21 cellular contexts compared by ENCODE assay signal in genomic region chr15:74043425-74044266, GRCh38. TPM values are rescaled to one million over a fixed set of nuclear protein-coding genes. Genes with fewer than 3 reads are reported as not detected.
DNase-seq lines count a peak whose midpoint lies in the region; TF ChIP-seq lines count a peak whose summit lies in the region.
"Had no signal": no experiment of that assay in that cellular context is flagged by ENCODE, and none has a peak within 500 bp of the region (broad histone marks: within the 10 kb centered on the region; RNA-seq: fewer than 3 reads in every experiment).

No MANE protein-coding gene starts in this region.

- H3K4me1 ChIP-seq in colonic mucosa (no peaks in the 10 kb centered on the region), osteoblast (ENCODE audit: insufficient read depth, low read length) (peaks cover 37% of the 10 kb centered on the region), testis (peaks cover 32% of the 10 kb centered on the region)

- H3K27ac Mint-ChIP-seq in IgD-negative memory B cell, result peak overlapping the region in 2 of 3 donors; percentile 7 to 46
- peak overlapping the region in 1 of 6 donors; percentile 78 for H3K27ac Mint-ChIP-seq in immature natural killer cell
- no peak overlapping the region for H3K27ac Mint-ChIP-seq in endothelial cell (ENCODE audit: unreplicated experiment)
- H3K27ac Mint-ChIP-seq: H9 had no signal

- no peak overlapping the region for H3K9ac ChIP-seq in colonic mucosa (ENCODE audit: low read depth in 2 of 2, low read length in 2 of 2)

- 57 to 62% methylated on average over 6 to 7 of the region's 7 CpGs for WGBS in testis, 2 donors

- H3K4me1 Mint-ChIP-seq in IgD-negative memory B cell (peaks cover 0 to 3% (median 0%) of the 10 kb centered on the region in 3 donors), immature natural killer cell (peaks cover 11 to 13% of the 10 kb centered on the region in 2 donors), endothelial cell (ENCODE audit: unreplicated experiment) (peaks cover 18% of the 10 kb centered on the region)

- no peaks in the 10 kb centered on the region for H3K36me3 ChIP-seq in colonic mucosa
- H3K36me3 ChIP-seq in osteoblast (ENCODE audit: insufficient read depth, low read length), result peaks cover 17% of the 10 kb centered on the region
- H3K36me3 ChIP-seq in testis (ENCODE audit: low read depth, missing control alignments), result no peaks in the 10 kb centered on the region
- H3K36me3 ChIP-seq: brain microvascular endothelial cell had no signal

- no peaks in the 10 kb centered on the region for H4K20me1 ChIP-seq in osteoblast (ENCODE audit: insufficient read depth, low read length)

- H2AFZ ChIP-seq in osteoblast (ENCODE audit: low read length), result no peak overlapping the region

- H3K4me3 Mint-ChIP-seq in IgD-negative memory B cell (no peak overlapping the region), immature natural killer cell (no peak overlapping the region), endothelial cell (ENCODE audit: unreplicated experiment) (no peak overlapping the region)
- H3K4me3 Mint-ChIP-seq: H9 had no signal

- no peak for TF ChIP-seq CTCF in colonic mucosa (IDR thresholded peaks at IDR 0.05)
- TF ChIP-seq CTCF in osteoblast (IDR thresholded peaks at IDR 0.05; ENCODE audit: extremely low read depth, low read depth, low read length), result no peak
- TF ChIP-seq CTCF in testis (IDR thresholded peaks at IDR 0.05), result no peak
- no peak for TF ChIP-seq CTCF in endothelial cell (IDR thresholded peaks at IDR 0.05; ENCODE audit: unreplicated experiment)

- intact Hi-C loops in colonic mucosa (cut with DNase I) (no loop called here), testis (cut with DNase I; ENCODE audit: low total_unique reads) (no loop called here)

- H3K4me3 ChIP-seq in colonic mucosa (no peak overlapping the region), osteoblast (ENCODE audit: insufficient read depth, low read length) (no peak overlapping the region), testis (no peak overlapping the region)

- H3K9me3 Mint-ChIP-seq in IgD-negative memory B cell (no peaks in the 10 kb centered on the region), immature natural killer cell (no peaks in the 10 kb centered on the region), endothelial cell (ENCODE audit: unreplicated experiment) (no peaks in the 10 kb centered on the region)
- H3K9me3 Mint-ChIP-seq: activated naive CD4-positive, alpha-beta T cell treated with anti-CD3 and anti-CD28 coated beads, Interleukin-2, amount 50 U/mL, for 72 hours; H9 had no signal

- no peaks in the 10 kb centered on the region for H3K36me3 Mint-ChIP-seq in IgD-negative memory B cell
- peaks cover 0 to 5% (median 0%) of the 10 kb centered on the region in 3 donors for H3K36me3 Mint-ChIP-seq in immature natural killer cell
- H3K36me3 Mint-ChIP-seq in endothelial cell (ENCODE audit: low read depth, unreplicated experiment), result peaks cover 9% of the 10 kb centered on the region
- H3K36me3 Mint-ChIP-seq: activated naive CD4-positive, alpha-beta T cell treated with anti-CD3 and anti-CD28 coated beads, Interleukin-2, amount 50 U/mL, for 72 hours had no signal

- no peak for TF ChIP-seq POLR2A in testis (IDR thresholded peaks at IDR 0.05)

- DNase-seq in colonic mucosa, result no peak
- peak; percentile 26 for DNase-seq in osteoblast (ENCODE audit: insufficient read length, low spot score, missing footprints)
- peak; percentile 58 for DNase-seq in testis
- DNase-seq in activated CD4-positive, alpha-beta T cell treated with anti-CD3 and anti-CD28 coated beads, Interleukin-2, amount 50 U/mL, for 1 hour, result no peak
- DNase-seq in immature natural killer cell, result no peak
- DNase-seq in endothelial cell (ENCODE audit: low spot score), result no peak
- DNase-seq: activated CD8-positive, alpha-beta memory T cell treated with anti-CD3 and anti-CD28 coated beads for 24 hours; brain microvascular endothelial cell; H9; left colon; NCI-H1417; NCI-H524 treated with DMSO at 0.1 percent for 48 hours; occipital lobe; SHP77; stimulated activated CD4-positive, alpha-beta T cell treated with anti-CD3 and anti-CD28 coated beads, Interleukin-2, amount 100 ng/mL, for 24 hours; stimulated activated naive CD8-positive, alpha-beta T cell treated with anti-CD3 and anti-CD28 coated beads, Interleukin-15, Interleukin-2, amounts not matched to agents 100 U/mL and 50 U/mL, for 24 hours; T-helper 1 cell had no signal

- H3K27ac ChIP-seq in colonic mucosa, result peak overlapping the region; percentile 18
- H3K27ac ChIP-seq in osteoblast (ENCODE audit: low read depth, low read length), result no peak overlapping the region
- peak overlapping the region; percentile 29 to 54 for H3K27ac ChIP-seq in testis
- H3K27ac ChIP-seq: brain microvascular endothelial cell, epithelial cell of prostate had no signal

- no peaks in the 10 kb centered on the region for H3K79me2 ChIP-seq in osteoblast (ENCODE audit: insufficient read depth, low read length)

- H3K4me2 ChIP-seq in osteoblast (ENCODE audit: insufficient read depth, low read length), result no peak overlapping the region

- H3K27me3 ChIP-seq in colonic mucosa (no peaks in the 10 kb centered on the region), osteoblast (ENCODE audit: insufficient read depth, low read length) (no peaks in the 10 kb centered on the region), testis (no peaks in the 10 kb centered on the region)
- H3K27me3 ChIP-seq: brain microvascular endothelial cell had no signal

- H3K9me3 ChIP-seq in colonic mucosa (no peaks in the 10 kb centered on the region), osteoblast (ENCODE audit: low read depth, low read length) (no peaks in the 10 kb centered on the region), testis (no peaks in the 10 kb centered on the region)

- H3K27me3 Mint-ChIP-seq in IgD-negative memory B cell (no peaks in the 10 kb centered on the region), immature natural killer cell (ENCODE audit: low read depth in 3 of 3) (peaks cover 2 to 7% (median 2%) of the 10 kb centered on the region in 3 donors), endothelial cell (ENCODE audit: unreplicated experiment) (peaks cover 9% of the 10 kb centered on the region)

RNA-seq across cellular contexts. Expression of gene GOLGA6A, which starts 38.7 kb away (rescaled TPM):
- polyA plus RNA-seq in IgD-negative memory B cell, result not detected
- total RNA-seq in colonic mucosa, result not detected
- total RNA-seq in osteoblast, result under 0.01 TPM in 1 of 2 replicates, not detected in the other
- 10 to 100 TPM; 32.4 to 42.4 TPM for total RNA-seq in testis
- 24.6 TPM for polyA plus RNA-seq in testis (ENCODE audit: insufficient read depth, low read depth, low replicate concordance)
- polyA plus RNA-seq in immature natural killer cell, result not detected
- 0.85 TPM for total RNA-seq in endothelial cell (ENCODE audit: unreplicated experiment)
- total RNA-seq: dermis microvascular lymphatic vessel endothelial cell, left colon, occipital lobe had no signal

RNA-seq across cellular contexts. Expression of gene PML, which starts 49.1 kb away (rescaled TPM):
- 43.4 TPM for polyA plus RNA-seq in IgD-negative memory B cell
- total RNA-seq in colonic mucosa, result 10 to 100 TPM; 27.0 to 31.3 TPM
- total RNA-seq in osteoblast, result 46.7 and 50.7 TPM in 2 replicates
- total RNA-seq in testis, result 10 to 100 TPM; 53.9 to 59.5 TPM
- 20.9 TPM for polyA plus RNA-seq in testis (ENCODE audit: insufficient read depth, low read depth, low replicate concordance)
- polyA plus RNA-seq in immature natural killer cell, result 10 to 100 TPM in 2 of 3 donors, 1 to 10 TPM in 1; 8.0 to 47.7 (median 16.2) TPM
- 161 TPM for total RNA-seq in endothelial cell (ENCODE audit: unreplicated experiment)

RNA-seq across cellular contexts. Expression of gene STOML1, which starts 51.6 kb away (rescaled TPM):
- polyA plus RNA-seq in IgD-negative memory B cell (6.6 TPM), testis (ENCODE audit: insufficient read depth, low read depth, low replicate concordance) (25.6 TPM), immature natural killer cell (10 to 100 TPM; 12.7 to 17.4 (median 13.2) TPM)
- total RNA-seq in colonic mucosa (10 to 100 TPM in 1 of 2 donors, 1 to 10 TPM in 1; 9.1 to 14.3 TPM), osteoblast (14.1 and 15.0 TPM in 2 replicates), testis (10 to 100 TPM; 18.2 to 20.1 TPM), endothelial cell (ENCODE audit: unreplicated experiment) (14.3 TPM)

Comparison
In these comparisons a context has a peak if more than half of its experiments do, and no peak if none do; other contexts are left out.
1. DNase-seq: peak in osteoblast (single experiment) and testis (single experiment); none in colonic mucosa (single experiment), activated CD4-positive, alpha-beta T cell treated with anti-CD3 and anti-CD28 coated beads, Interleukin-2, amount 50 U/mL, for 1 hour (single experiment), immature natural killer cell (0 of 3) and endothelial cell (single experiment).
2. RNA of gene GOLGA6A, which starts 38.7 kb away (total RNA-seq): 32.4 to 42.4 TPM in testis; 0.85 TPM in endothelial cell (single experiment), not detected in colonic mucosa and under 0.01 TPM in osteoblast; every median in the first group is over 10 times any median in the second.